In the genomic region with DNA sequence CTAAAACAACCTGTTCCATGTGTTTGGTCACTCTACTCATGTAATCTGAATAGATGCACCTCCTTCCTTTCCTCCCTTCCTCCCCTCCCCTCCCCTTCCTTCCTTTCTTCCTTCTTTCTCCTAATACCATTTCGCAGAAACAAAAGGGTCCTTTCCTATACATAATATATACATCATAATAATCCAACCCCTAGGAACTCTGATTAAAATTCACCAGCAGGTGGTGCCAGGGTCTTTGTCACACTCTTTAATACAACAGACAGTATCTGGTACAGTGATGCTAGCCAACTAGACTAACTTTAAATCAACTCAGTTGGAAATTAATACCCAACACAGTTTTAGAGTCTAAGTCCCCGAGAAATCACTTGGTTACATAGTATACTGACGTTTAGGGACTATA, we compare ENCODE assay signal across 9 cellular contexts. TPM values are rescaled to one million over a fixed set of nuclear protein-coding genes. Genes with fewer than 3 reads are reported as not detected.
DNase-seq lines count a peak whose midpoint lies in the region; FAIRE-seq and TF ChIP-seq lines count a peak whose summit lies in the region.
"Had no signal": no experiment of that assay in that cellular context is flagged by ENCODE, and none has a peak within 500 bp of the region (broad histone marks: within the 10 kb centered on the region; RNA-seq: fewer than 3 reads in every experiment).

No MANE protein-coding gene starts in this region.

- no peak overlapping the region for H3K27ac ChIP-seq in thyroid gland

- DNase-seq in AG09309 (ENCODE audit: low read depth) (peak; percentile 3), GM12891 (ENCODE audit: insufficient read length, low spot score) (no peak), NCI-H1105 (lab: John Stamatoyannopoulos, UW) (peak; percentile 47), cerebellum (ENCODE audit: low spot score) (peak; percentile 49), medulla oblongata (ENCODE audit: extremely low spot score) (peak; percentile 68), thyroid gland (peak; percentile 7 to 13), NCI-H774 (lab: John Stamatoyannopoulos, UW) (no peak)
- peak; percentile 29 for DNase-seq in T-helper 2 cell treated with Interferon-gamma antibody and Interleukin-4, amounts not matched to agents 5 μg/mL and 100 μg/mL, for 36 hours (ENCODE audit: low spot score)

- no peak overlapping the region for H3K27ac Mint-ChIP-seq in T-helper 2 cell treated with Interferon-gamma antibody and Interleukin-4, amounts not matched to agents 5 μg/mL and 100 μg/mL, for 36 hours

- H3K9me3 ChIP-seq in thyroid gland: no peaks in the 10 kb centered on the region

- WGBS in thyroid gland, 2 donors: 58 to 62% methylated on average over 3 of the region's 3 CpGs

- FAIRE-seq in GM12891 (lab: Jason Lieb, UNC): peak; percentile 84

- H3K36me3 Mint-ChIP-seq in T-helper 2 cell treated with Interferon-gamma antibody and Interleukin-4, amounts not matched to agents 5 μg/mL and 100 μg/mL, for 36 hours (ENCODE audit: low read depth): peaks cover 43% of the 10 kb centered on the region

- H3K36me3 ChIP-seq in thyroid gland: peaks cover 23 to 33% of the 10 kb centered on the region in 2 donors

- no peaks in the 10 kb centered on the region for H3K4me1 ChIP-seq in thyroid gland

- TF ChIP-seq POLR2A in GM12891 (IDR thresholded peaks at IDR 0.05; ENCODE audit: low read depth, low read length): no peak
- no peak for TF ChIP-seq POLR2A in thyroid gland (IDR thresholded peaks at IDR 0.05)

- no peak overlapping the region for H3K4me3 Mint-ChIP-seq in T-helper 2 cell treated with Interferon-gamma antibody and Interleukin-4, amounts not matched to agents 5 μg/mL and 100 μg/mL, for 36 hours

- no peaks in the 10 kb centered on the region for H3K27me3 ChIP-seq in thyroid gland

- intact Hi-C loops in thyroid gland (cut with DNase I): loop anchor here (10.0 kb wide), 1 partner anchor 226 kb away; no protein-coding TSS in a partner anchor

- no peaks in the 10 kb centered on the region for H3K9me3 Mint-ChIP-seq in T-helper 2 cell treated with Interferon-gamma antibody and Interleukin-4, amounts not matched to agents 5 μg/mL and 100 μg/mL, for 36 hours

- peaks cover 25% of the 10 kb centered on the region for H3K4me1 Mint-ChIP-seq in T-helper 2 cell treated with Interferon-gamma antibody and Interleukin-4, amounts not matched to agents 5 μg/mL and 100 μg/mL, for 36 hours (ENCODE audit: low read depth)

- H3K4me3 ChIP-seq in AG09309 (ENCODE audit: control insufficient read depth, low read depth, low read length) (no peak overlapping the region), thyroid gland (replicated peaks in 1 of 3) (no peak overlapping the region)
- H3K4me3 ChIP-seq: lung had no signal

- no peaks in the 10 kb centered on the region for H3K27me3 Mint-ChIP-seq in T-helper 2 cell treated with Interferon-gamma antibody and Interleukin-4, amounts not matched to agents 5 μg/mL and 100 μg/mL, for 36 hours (ENCODE audit: low read depth)

- TF ChIP-seq CTCF in AG09309 (IDR thresholded peaks at IDR 0.05; ENCODE audit: control insufficient read depth, insufficient read depth, low read depth, low read length, missing control alignments) (peak; percentile 44), thyroid gland (IDR thresholded peaks at IDR 0.05) (peak in 4 of 6 experiments; percentile 16 to 61 (median 50))

TF ChIP-seq in GM12891, 5 proteins besides CTCF, POLR2A, EP300 and RAD21:
- no peak for TF ChIP-seq POU2F2 (IDR thresholded peaks at IDR 0.05; ENCODE audit: low read depth, low read length)
- TF ChIP-seq PAX5 (IDR thresholded peaks at IDR 0.05; ENCODE audit: insufficient read depth, low read length, severe bottlenecking): no peak
- TF ChIP-seq TAF1 (IDR thresholded peaks at IDR 0.05; ENCODE audit: low read depth, low read length): no peak
- no peak for TF ChIP-seq POLR2AphosphoS5 (IDR thresholded peaks at IDR 0.05; ENCODE audit: low read depth, low read length)
- no peak for TF ChIP-seq SPI1 (IDR thresholded peaks at IDR 0.05; ENCODE audit: low read depth, low read length)

RNA-seq across cellular contexts. Expression of a gene that starts 41.8 kb away (rescaled TPM):
- polyA plus RNA-seq in GM12891 (2012; ENCODE audit: low read depth, missing spikeins): 21.4 TPM
- total RNA-seq in cerebellum: 49.3 TPM
- 10 to 100 TPM; 22.1 to 30.2 (median 24.6) TPM for total RNA-seq in thyroid gland

Comparison
In these comparisons a context has a peak if more than half of its experiments do, and no peak if none do; other contexts are left out.
1. DNase-seq: peak in AG09309 (single experiment), NCI-H1105 (single experiment), T-helper 2 cell treated with Interferon-gamma antibody and Interleukin-4, amounts not matched to agents 5 μg/mL and 100 μg/mL, for 36 hours (single experiment), cerebellum (single experiment), medulla oblongata (single experiment) and thyroid gland (2 of 2); none in GM12891 (single experiment) and NCI-H774 (single experiment).